ENCODE assay signal across 18 cellular contexts in the genomic region with DNA sequence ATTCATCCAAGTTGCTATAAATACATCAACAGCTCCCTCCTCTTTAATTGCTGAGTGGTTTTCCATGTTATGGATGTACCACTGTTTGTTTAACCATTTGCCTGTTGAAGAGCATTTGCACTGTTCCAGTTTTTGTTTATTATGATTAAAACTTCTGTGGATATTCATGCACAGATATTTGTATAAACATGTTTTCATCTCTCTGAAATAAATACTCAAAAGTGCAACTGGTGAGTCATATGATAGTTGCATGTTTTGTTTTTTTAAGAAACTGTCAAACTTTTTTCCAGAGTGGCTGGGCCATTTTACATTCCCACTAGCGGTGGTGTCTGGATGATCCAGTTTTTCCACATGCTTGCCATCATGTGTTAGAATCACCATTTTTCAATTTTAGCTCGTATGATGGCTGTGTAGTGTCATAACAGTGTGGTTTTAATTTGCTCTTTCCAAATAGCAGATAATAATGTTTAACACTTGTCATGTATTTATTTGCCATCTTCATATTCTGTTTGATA. TPM values are rescaled to one million over a fixed set of nuclear protein-coding genes. Genes with fewer than 3 reads are reported as not detected.
DNase-seq lines count a peak whose midpoint lies in the region; ATAC-seq and TF ChIP-seq lines count a peak whose summit lies in the region.
"Had no signal": no experiment of that assay in that cellular context is flagged by ENCODE, and none has a peak within 500 bp of the region (broad histone marks: within the 10 kb centered on the region; RNA-seq: fewer than 3 reads in every experiment).

No MANE protein-coding gene starts in this region.

- H3K4me2 ChIP-seq in trophoblast cell (ENCODE audit: low read length), result no peak overlapping the region

- no peak overlapping the region for H2AK5ac ChIP-seq in trophoblast cell (ENCODE audit: low read length)

- H2BK5ac ChIP-seq in trophoblast cell (ENCODE audit: low read depth, low read length, poor library complexity), result no peak overlapping the region

- no peak overlapping the region for H4K91ac ChIP-seq in trophoblast cell (ENCODE audit: low read depth, low read length)

- no peak overlapping the region for H3K18ac ChIP-seq in trophoblast cell (ENCODE audit: low read length)

- no peak overlapping the region for H3K4ac ChIP-seq in trophoblast cell (ENCODE audit: low read depth, low read length)

- H3K4me3 ChIP-seq in epithelial cell of esophagus (ENCODE audit: low read length) (no peak overlapping the region), trophoblast cell (ENCODE audit: low read depth, low read length) (no peak overlapping the region), HAP-1 (no peak overlapping the region)

- H2BK120ac ChIP-seq in trophoblast cell (ENCODE audit: insufficient read depth, low read length, poor library complexity), result no peak overlapping the region

- no peak overlapping the region for H4K12ac ChIP-seq in trophoblast cell (ENCODE audit: low read depth, low read length)

- DNase-seq in HCEC 1CT (peak; percentile 15), NCI-H1105 treated with DMSO at 0.1 percent for 48 hours (lab: John Stamatoyannopoulos, UW) (peak; percentile 33), epithelial cell of esophagus (ENCODE audit: low read depth) (peak; percentile 81), trophoblast cell (peak; percentile 34 to 57), HAP-1 (ENCODE audit: low spot score in 2 of 2) (no peak), superior temporal gyrus (ENCODE audit: extremely low spot score) (no peak), left ventricle myocardium superior (no peak)
- DNase-seq: BE2C; CD4-positive, alpha-beta T cell; DMS79; H7; MV-4-11; NCI-H1436 treated with DMSO at 0.1 percent for 48 hours; NCI-H2029 treated with DMSO at 0.1 percent for 48 hours; NCI-H526; SIG-M5 had no signal

- in situ Hi-C loops in HAP-1 (cut with MboI; ENCODE audit: low sequenced_read_pairs), result no loop called here

- no peak for ATAC-seq in left ventricle myocardium superior

- H2BK12ac ChIP-seq in trophoblast cell (ENCODE audit: low read length), result no peak overlapping the region

- no peak overlapping the region for H3K23ac ChIP-seq in trophoblast cell (ENCODE audit: low read length)

- H3K79me2 ChIP-seq in trophoblast cell (ENCODE audit: control insufficient read depth, insufficient read depth, low read length, poor library complexity), result no peaks in the 10 kb centered on the region

- no peak overlapping the region for H3K14ac ChIP-seq in trophoblast cell (ENCODE audit: low read length)

- H3K27ac ChIP-seq in trophoblast cell (ENCODE audit: low read depth, low read length), result no peak overlapping the region

- H3K36me3 ChIP-seq in trophoblast cell (ENCODE audit: control insufficient read depth in 1 of 2, insufficient read depth in 2 of 2, low read length in 2 of 2), result no peaks in the 10 kb centered on the region
- no peaks in the 10 kb centered on the region for H3K36me3 ChIP-seq in HAP-1 (replicated peaks)
- H3K36me3 ChIP-seq: BE2C had no signal

- H3K9me3 ChIP-seq in trophoblast cell (ENCODE audit: insufficient read depth, low read depth, low read length) (no peaks in the 10 kb centered on the region), HAP-1 (no peaks in the 10 kb centered on the region)
- H3K9me3 ChIP-seq: BE2C had no signal

- WGBS in trophoblast cell (ENCODE audit: extremely low coverage, insufficient coverage, insufficient read length), result no CpG with 5 or more reads among the region's 2 CpGs

- H3K4me1 ChIP-seq in trophoblast cell (ENCODE audit: control insufficient read depth in 1 of 2, insufficient read depth in 2 of 2, low read length in 2 of 2), result no peaks in the 10 kb centered on the region
- H3K4me1 ChIP-seq in HAP-1, result peaks cover 11% of the 10 kb centered on the region
- H3K4me1 ChIP-seq: BE2C had no signal

- TF ChIP-seq CTCF in epithelial cell of esophagus (IDR thresholded peaks at IDR 0.05; ENCODE audit: insufficient read depth, low read depth, low read length, missing control alignments), result no peak

- no peak overlapping the region for H2AFZ ChIP-seq in trophoblast cell (ENCODE audit: insufficient read depth, low read length, poor library complexity)

- H3K9ac ChIP-seq in trophoblast cell (ENCODE audit: low read length), result no peak overlapping the region

- no peaks in the 10 kb centered on the region for H3K79me1 ChIP-seq in trophoblast cell (ENCODE audit: low read length)

- H3K27me3 ChIP-seq in trophoblast cell (ENCODE audit: insufficient read depth, low read length), result no peaks in the 10 kb centered on the region
- no peaks in the 10 kb centered on the region; the same call in 1 of the 2 replicates for H3K27me3 ChIP-seq in HAP-1 (ENCODE audit: low read depth)
- H3K27me3 ChIP-seq: BE2C had no signal

- intact Hi-C loops in left ventricle myocardium superior (cut with micrococcal nuclease), result no loop called here

- H4K8ac ChIP-seq in trophoblast cell (ENCODE audit: low read depth, low read length), result no peak overlapping the region

RNA-seq across cellular contexts. Expression of a gene that starts 33.6 kb away (rescaled TPM):
- not detected in 2 replicates for polyA plus RNA-seq in trophoblast cell (2013)
- 11.2 TPM for total RNA-seq in left ventricle myocardium superior
- total RNA-seq: CD4-positive, alpha-beta T cell; G401; H7 had no signal
- polyA plus RNA-seq: AG04450 had no signal

Comparison
In these comparisons a context has a peak if more than half of its experiments do, and no peak if none do; other contexts are left out.
1. DNase-seq: peak in HCEC 1CT (single experiment), NCI-H1105 treated with DMSO at 0.1 percent for 48 hours (single experiment), epithelial cell of esophagus (single experiment) and trophoblast cell (2 of 2); none in HAP-1 (0 of 2), superior temporal gyrus (single experiment) and left ventricle myocardium superior (single experiment).